Comparison of ENCODE assay signal across 8 cellular contexts in the genomic region with DNA sequence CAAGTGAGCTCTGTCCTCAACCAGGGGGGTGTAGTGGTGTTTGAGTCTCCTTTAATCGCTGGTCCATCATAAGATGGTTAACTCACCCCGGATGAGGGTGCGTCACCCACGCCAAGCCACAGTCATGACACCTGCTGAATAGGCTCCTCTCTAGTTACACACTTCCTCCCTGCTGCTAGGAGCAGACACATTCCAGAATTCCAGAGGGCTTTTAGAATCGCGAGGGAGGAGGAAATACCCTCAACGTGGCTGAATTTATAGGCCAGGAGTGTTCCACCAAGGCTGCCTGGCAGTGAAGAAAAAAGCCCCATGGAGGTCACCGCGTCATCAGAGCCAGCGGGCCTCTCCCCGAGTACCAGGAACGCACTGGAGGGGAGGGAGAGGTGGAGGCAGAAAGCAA. TPM values are rescaled to one million over a fixed set of nuclear protein-coding genes. Genes with fewer than 3 reads are reported as not detected.
DNase-seq lines count a peak whose midpoint lies in the region; ATAC-seq and TF ChIP-seq lines count a peak whose summit lies in the region.

No MANE protein-coding gene starts in this region.

- no peaks in the 10 kb centered on the region for H3K9me3 Mint-ChIP-seq in activated naive CD8-positive, alpha-beta T cell treated with anti-CD3 and anti-CD28 coated beads for 36 hours

- no peak for TF ChIP-seq POLR2A in upper lobe of left lung (IDR thresholded peaks at IDR 0.05)

- H3K27ac Mint-ChIP-seq in activated naive CD8-positive, alpha-beta T cell treated with anti-CD3 and anti-CD28 coated beads for 36 hours = peak overlapping the region; percentile 88

- intact Hi-C loops in Right ventricle myocardium superior (cut with DNase I) (no loop called here), Right ventricle myocardium inferior (cut with DNase I) (no loop called here), lower lobe of right lung (cut with DNase I) (no loop called here)

- ATAC-seq in Right ventricle myocardium superior (ENCODE audit: poor library complexity) = peak; percentile 33
- ATAC-seq in Right ventricle myocardium inferior = no peak
- peak; percentile 34 to 59 for ATAC-seq in lower lobe of right lung
- ATAC-seq in upper lobe of left lung (ENCODE audit: low FRiP score in 2 of 2) = no peak

- H3K9me3 ChIP-seq in lower lobe of right lung = no peaks in the 10 kb centered on the region
- no peaks in the 10 kb centered on the region for H3K9me3 ChIP-seq in upper lobe of left lung

- TF ChIP-seq CTCF in lower lobe of right lung (IDR thresholded peaks at IDR 0.05) (no peak), upper lobe of left lung (IDR thresholded peaks at IDR 0.05) (no peak)

- no peak for DNase-seq in Right ventricle myocardium superior
- DNase-seq in Right ventricle myocardium inferior (ENCODE audit: missing footprints) = no peak
- peak; percentile 42 for DNase-seq in activated naive CD8-positive, alpha-beta T cell treated with anti-CD3 and anti-CD28 coated beads for 36 hours
- no peak for DNase-seq in lower lobe of right lung
- peak in 1 of 2 donors; percentile 45 for DNase-seq in upper lobe of left lung
- no peak for DNase-seq in NCI-H2227 (lab: John Stamatoyannopoulos, UW; ENCODE audit: unreplicated experiment)
- no peak for DNase-seq in HT-29 (ENCODE audit: low spot score)
- no peak for DNase-seq in NCI-H2196 (lab: John Stamatoyannopoulos, UW; ENCODE audit: unreplicated experiment)

- TF ChIP-seq EP300 in upper lobe of left lung (IDR thresholded peaks at IDR 0.05) = no peak

- H3K4me1 ChIP-seq in lower lobe of right lung = peaks cover 74% of the 10 kb centered on the region
- H3K4me1 ChIP-seq in upper lobe of left lung = peaks cover 51 to 62% (median 60%) of the 10 kb centered on the region in 4 donors

- WGBS in upper lobe of left lung, 2 donors = 58 to 60% methylated on average over 12 of the region's 12 CpGs

- H3K27ac ChIP-seq in lower lobe of right lung (peak overlapping the region; percentile 39), upper lobe of left lung (peak overlapping the region; percentile 42 to 97 (median 82))

- H3K36me3 ChIP-seq in lower lobe of right lung = peaks cover 43% of the 10 kb centered on the region
- peaks cover 0 to 49% (median 21%) of the 10 kb centered on the region in 4 donors for H3K36me3 ChIP-seq in upper lobe of left lung

- peaks cover 66% of the 10 kb centered on the region for H3K4me1 Mint-ChIP-seq in activated naive CD8-positive, alpha-beta T cell treated with anti-CD3 and anti-CD28 coated beads for 36 hours

- H3K27me3 Mint-ChIP-seq in activated naive CD8-positive, alpha-beta T cell treated with anti-CD3 and anti-CD28 coated beads for 36 hours = no peaks in the 10 kb centered on the region

- H3K4me3 ChIP-seq in lower lobe of right lung (peak overlapping the region; percentile 79), upper lobe of left lung (peak overlapping the region in 3 of 4 donors; percentile 12 to 73 (median 19))

- no peaks in the 10 kb centered on the region for H3K27me3 ChIP-seq in lower lobe of right lung (ENCODE audit: low read depth)
- H3K27me3 ChIP-seq in upper lobe of left lung = no peaks in the 10 kb centered on the region

- peak overlapping the region; percentile 77 for H3K4me3 Mint-ChIP-seq in activated naive CD8-positive, alpha-beta T cell treated with anti-CD3 and anti-CD28 coated beads for 36 hours

- peaks cover 19% of the 10 kb centered on the region for H3K36me3 Mint-ChIP-seq in activated naive CD8-positive, alpha-beta T cell treated with anti-CD3 and anti-CD28 coated beads for 36 hours

RNA-seq across cellular contexts. Expression of gene GLRX, which starts 5.1 kb away (rescaled TPM):
- 104 TPM for total RNA-seq in Right ventricle myocardium superior
- total RNA-seq in Right ventricle myocardium inferior = 111 TPM
- 10 to 100 TPM; 26.4 to 29.5 TPM for total RNA-seq in activated naive CD8-positive, alpha-beta T cell treated with anti-CD3 and anti-CD28 coated beads for 36 hours
- total RNA-seq in lower lobe of right lung = 115 TPM
- total RNA-seq in upper lobe of left lung = 10 to 100 TPM; 22.0 to 99.9 (median 78.5) TPM
- total RNA-seq in HT-29 (2014; rRNA removed; shearing (Covaris generic)) = 6.5 and 7.0 TPM in 2 replicates

Comparison
In these comparisons a context has a peak if more than half of its experiments do, and no peak if none do; other contexts are left out.
1. ATAC-seq: peak in Right ventricle myocardium superior (single experiment) and lower lobe of right lung (2 of 2); none in Right ventricle myocardium inferior (single experiment) and upper lobe of left lung (0 of 2).